Comparison of ENCODE assay signal across 8 cellular contexts in the genomic region with DNA sequence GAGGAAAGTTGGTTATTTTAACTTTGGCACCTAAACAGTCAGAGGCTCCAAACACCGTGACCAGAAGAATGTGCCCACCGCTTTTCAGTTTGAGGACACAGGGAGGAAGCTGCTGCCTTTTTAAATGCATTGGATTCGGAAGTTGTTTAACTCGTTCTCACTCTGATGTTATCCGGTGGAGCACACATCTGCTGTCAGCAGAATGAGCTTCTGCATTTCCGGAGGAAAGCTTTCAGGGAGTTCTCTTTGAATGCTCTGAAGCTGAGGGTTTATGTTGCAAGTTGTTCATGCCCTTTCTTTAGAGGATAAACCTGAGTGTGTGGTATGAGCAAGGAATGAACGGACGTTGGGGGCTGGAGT.
DNase-seq lines count a peak whose midpoint lies in the region; ATAC-seq, FAIRE-seq and TF ChIP-seq lines count a peak whose summit lies in the region.

No MANE protein-coding gene starts in this region.

- RAD21 ChIA-PET in GM12878 (lab: Charles Lee; ENCODE audit: unreplicated experiment), result interaction anchor here (0.9 to 1.0 kb wide), 3 partner anchors 18 to 117 kb away, joined by 3 read pairs; no protein-coding TSS in a partner anchor

- POLR2A ChIA-PET in GM12878 (lab: Charles Lee), result interaction anchor here (1.3 kb wide), 1 partner anchor 18 kb away, joined by 5 read pairs; no protein-coding TSS in a partner anchor

- CTCF ChIA-PET in GM12878 (lab: Yijun Ruan, JAX), result interaction anchor here (1.3 kb wide), 1 partner anchor 61 kb away, joined by 3 read pairs; no protein-coding TSS in a partner anchor

- SMC1A ChIA-PET in GM12878 (lab: Charles Lee; ENCODE audit: uncharacterized antibody, unreplicated experiment), result interaction anchor here (1.1 to 1.4 kb wide), 4 partner anchors 11 to 88 kb away, joined by 3 to 6 read pairs (median 3); no protein-coding TSS in a partner anchor

- H3K4me2 ChIP-seq in GM12878 (ENCODE audit: control insufficient read depth, insufficient read depth), result peak overlapping the region; percentile 57; the same call in 1 of the 2 replicates

- no peak for TF ChIP-seq POLR2A in GM12878 (IDR thresholded peaks at IDR 0.05; ENCODE audit: low read depth, low read length)

- peaks cover 6 to 10% of the 10 kb centered on the region in 2 experiments; a peak in 2 of 4 replicates for H3K36me3 ChIP-seq in GM12878 (ENCODE audit: control insufficient read depth in 2 of 2, insufficient read depth in 2 of 2, low read length in 1 of 2)

- H3K4me3 ChIP-seq in HL-60 (replicated peaks; ENCODE audit: insufficient read depth, low read length) (no peak overlapping the region), GM12878 (no peak overlapping the region)

- intact Hi-C loops in GM12878 (cut with micrococcal nuclease; ENCODE audit: unreplicated experiment), result loop anchor here (5.0 kb wide), 1 partner anchor 89 kb away; no protein-coding TSS in a partner anchor

- TF ChIP-seq CTCF in HL-60 (IDR thresholded peaks at IDR 0.05; ENCODE audit: insufficient read depth, low read length) (no peak), GM12878 (IDR thresholded peaks at IDR 0.05 in 2 of 3, conservative IDR thresholded peaks at IDR 0.05 in 1 of 3; ENCODE audit: control insufficient read depth in 2 of 3, extremely low read depth in 1 of 3, insufficient read depth in 1 of 3, low read depth in 3 of 3, low read length in 3 of 3) (no peak)

- no peak for TF ChIP-seq RAD21 in GM12878 (IDR thresholded peaks at IDR 0.05; ENCODE audit: insufficient read depth, low read depth, low read length)

- WGBS in GM12878 (ENCODE audit: insufficient coverage, insufficient replicate concordance, low lambda C conversion rate, missing lambda C conversion rate), result 47% methylated on average over 8 of the region's 8 CpGs

- H3K27ac ChIP-seq in HL-60 (replicated peaks) (peak overlapping the region; percentile 35; the same call in 1 of the 2 replicates), GM12878 (ENCODE audit: control insufficient read depth, insufficient read depth) (0 out of 2 replicates have a peak overlapping the region, but pooled peaks have one; percentile 14), layer of hippocampus (ENCODE audit: low read depth, low read length) (peak overlapping the region; percentile 97), temporal lobe (ENCODE audit: low read depth, low read length) (peak overlapping the region; percentile 99)

- H3K27me3 ChIP-seq in HL-60 (ENCODE audit: insufficient read depth, poor library complexity, severe bottlenecking) (peaks cover 7% of the 10 kb centered on the region), GM12878 (replicated peaks in 1 of 2; ENCODE audit: control insufficient read depth in 2 of 2, insufficient read depth in 2 of 2, low read length in 1 of 2) (no peaks in the 10 kb centered on the region), layer of hippocampus (ENCODE audit: control insufficient read depth, insufficient read depth, low read length) (no peaks in the 10 kb centered on the region)

- DNase-seq in DMS53 (lab: John Stamatoyannopoulos, UW), result peak; percentile 74
- DNase-seq in HL-60 (ENCODE audit: low read depth in 1 of 2, low spot score in 1 of 2), result peak in 1 of 2 experiments; percentile 69
- no peak for DNase-seq in GM12878 (ENCODE audit: low read depth, low spot score)
- no peak for DNase-seq in glomerular visceral epithelial cell (ENCODE audit: extremely low spot score)
- DNase-seq in NCI-H1105 treated with DMSO at 0.1 percent for 48 hours (lab: John Stamatoyannopoulos, UW), result no peak
- DNase-seq in Ammon's horn (ENCODE audit: low spot score), result no peak

- H3K9ac ChIP-seq in GM12878 (ENCODE audit: control insufficient read depth, insufficient read depth, low read length), result no peak overlapping the region

- H3K9me3 ChIP-seq in GM12878 (replicated peaks; ENCODE audit: control insufficient read depth, insufficient read depth, low read length), result no peaks in the 10 kb centered on the region

- H4K20me1 ChIP-seq in GM12878 (ENCODE audit: control insufficient read depth, insufficient read depth), result 0 out of 2 replicates have a peak, but pooled peaks cover 2% of the 10 kb centered on the region

- no peak for ATAC-seq in GM12878

- no peak for TF ChIP-seq EP300 in GM12878 (IDR thresholded peaks at IDR 0.05; ENCODE audit: borderline replicate concordance in 1 of 2, control insufficient read depth in 1 of 2, low read depth in 2 of 2, low read length in 2 of 2)

- no peak overlapping the region; the same call in 1 of the 2 replicates for H2AFZ ChIP-seq in GM12878 (ENCODE audit: control insufficient read depth, low read depth, low read length)

- H3K79me2 ChIP-seq in GM12878 (ENCODE audit: control insufficient read depth, insufficient read depth, low read length), result peaks cover 2% of the 10 kb centered on the region

- in situ Hi-C loops in GM12878 (cut with MboI), result no loop called here

- peak; percentile 49 for FAIRE-seq in GM12878 (lab: Jason Lieb, UNC)

- no TSS peak for BruUV-seq in GM12878 (replicated peaks; lab: Mats Ljungman, UMichigan)

- H3K4me1 ChIP-seq in GM12878 (ENCODE audit: control insufficient read depth, insufficient read depth, low read length), result peaks cover 41% of the 10 kb centered on the region

TF ChIP-seq in GM12878, 131 proteins besides CTCF, POLR2A, EP300 and RAD21:
- TF ChIP-seq SREBF2 (IDR thresholded peaks at IDR 0.05; ENCODE audit: low read length), result no peak
- no peak for TF ChIP-seq ZSCAN29 (IDR thresholded peaks at IDR 0.05)
- TF ChIP-seq GABPA (IDR thresholded peaks at IDR 0.05; ENCODE audit: low read depth), result peak; percentile 77
- TF ChIP-seq KLF5 (IDR thresholded peaks at IDR 0.05; ENCODE audit: partially characterized antibody), result no peak
- no peak for TF ChIP-seq TCF7 (IDR thresholded peaks at IDR 0.05; ENCODE audit: borderline replicate concordance)
- no peak for TF ChIP-seq TARDBP (IDR thresholded peaks at IDR 0.05; ENCODE audit: borderline replicate concordance)

Comparison
In these comparisons a context has a peak if more than half of its experiments do, and no peak if none do; other contexts are left out.
1. H3K27ac ChIP-seq: peak in every context shown above with its lines; median percentile 99 in temporal lobe; 97 in layer of hippocampus; 35 in HL-60; 14 in GM12878.